10 cellular contexts compared by ENCODE assay signal in genomic region chr22:38775656-38776055, GRCh38.
"Had no signal": no experiment of that assay in that cellular context is flagged by ENCODE, and none has a peak within 500 bp of the region (broad histone marks: within the 10 kb centered on the region; RNA-seq: fewer than 3 reads in every experiment).

No MANE protein-coding gene starts in this region.

- H3K27ac ChIP-seq: foreskin keratinocyte, neural progenitor cell, parathyroid adenoma, testis had no signal

- H3K79me2 ChIP-seq: parathyroid adenoma had no signal

- ATAC-seq: foreskin keratinocyte, left colon had no signal

- H3K9ac ChIP-seq: neural progenitor cell, parathyroid adenoma had no signal

- H3K4me3 ChIP-seq: neural progenitor cell, testis had no signal

- DNase-seq: activated naive CD4-positive, alpha-beta T cell treated with anti-CD3 and anti-CD28 coated beads for 36 hours; foreskin keratinocyte; left colon; stimulated activated CD4-positive, alpha-beta T cell treated with anti-CD3 and anti-CD28 coated beads, Interleukin-4, amount 100 ng/mL, for 1 hour; stimulated activated CD8-positive, alpha-beta memory T cell treated with anti-CD3 and anti-CD28 coated beads, Interleukin-4, amount 100 ng/mL, for 48 hours; testis had no signal

- H3K4me3 Mint-ChIP-seq: activated naive CD4-positive, alpha-beta T cell treated with anti-CD3 and anti-CD28 coated beads for 36 hours; activated T-helper 1 cell treated with anti-CD3 and anti-CD28 coated beads, Interleukin-12 subunit alpha, Interleukin-12 subunit beta, Interleukin-2, Interleukin-4 antibody, amounts not matched to agents 30 ng/mL and 10 ng/mL and 1 ng/mL, durations not matched to agents 14 hours and 24 hours and 36 hours; neural progenitor cell; stimulated activated naive CD8-positive, alpha-beta T cell treated with anti-CD3 and anti-CD28 coated beads, Interleukin-15, Interleukin-2, amounts not matched to agents 100 ng/mL and 50 ng/mL, for 24 hours had no signal

- H3K36me3 Mint-ChIP-seq: neural progenitor cell had no signal

- H3K36me3 ChIP-seq: neural progenitor cell had no signal

- H2AFZ ChIP-seq: neural progenitor cell, parathyroid adenoma had no signal

- H3K9me3 ChIP-seq: testis had no signal

- H3K4me1 ChIP-seq: foreskin keratinocyte, neural progenitor cell, parathyroid adenoma, testis had no signal

- H3K27me3 ChIP-seq: foreskin keratinocyte, neural progenitor cell, testis had no signal

- H3K27me3 Mint-ChIP-seq: stimulated activated naive CD8-positive, alpha-beta T cell treated with anti-CD3 and anti-CD28 coated beads, Interleukin-15, Interleukin-2, amounts not matched to agents 100 ng/mL and 50 ng/mL, for 24 hours had no signal

- H3K4me2 ChIP-seq: neural progenitor cell had no signal

- H3K27ac Mint-ChIP-seq: activated naive CD4-positive, alpha-beta T cell treated with anti-CD3 and anti-CD28 coated beads for 36 hours; activated T-helper 1 cell treated with anti-CD3 and anti-CD28 coated beads, Interleukin-12 subunit alpha, Interleukin-12 subunit beta, Interleukin-2, Interleukin-4 antibody, amounts not matched to agents 30 ng/mL and 10 ng/mL and 1 ng/mL, durations not matched to agents 14 hours and 24 hours and 36 hours; neural progenitor cell; stimulated activated naive CD8-positive, alpha-beta T cell treated with anti-CD3 and anti-CD28 coated beads, Interleukin-15, Interleukin-2, amounts not matched to agents 100 ng/mL and 50 ng/mL, for 24 hours had no signal

- H3K9me3 Mint-ChIP-seq: activated naive CD4-positive, alpha-beta T cell treated with anti-CD3 and anti-CD28 coated beads for 36 hours; activated T-helper 1 cell treated with anti-CD3 and anti-CD28 coated beads, Interleukin-12 subunit alpha, Interleukin-12 subunit beta, Interleukin-2, Interleukin-4 antibody, amounts not matched to agents 30 ng/mL and 10 ng/mL and 1 ng/mL, durations not matched to agents 14 hours and 24 hours and 36 hours; neural progenitor cell; stimulated activated naive CD8-positive, alpha-beta T cell treated with anti-CD3 and anti-CD28 coated beads, Interleukin-15, Interleukin-2, amounts not matched to agents 100 ng/mL and 50 ng/mL, for 24 hours had no signal
